ENCODE assay signal across 24 cellular contexts in the genomic region with DNA sequence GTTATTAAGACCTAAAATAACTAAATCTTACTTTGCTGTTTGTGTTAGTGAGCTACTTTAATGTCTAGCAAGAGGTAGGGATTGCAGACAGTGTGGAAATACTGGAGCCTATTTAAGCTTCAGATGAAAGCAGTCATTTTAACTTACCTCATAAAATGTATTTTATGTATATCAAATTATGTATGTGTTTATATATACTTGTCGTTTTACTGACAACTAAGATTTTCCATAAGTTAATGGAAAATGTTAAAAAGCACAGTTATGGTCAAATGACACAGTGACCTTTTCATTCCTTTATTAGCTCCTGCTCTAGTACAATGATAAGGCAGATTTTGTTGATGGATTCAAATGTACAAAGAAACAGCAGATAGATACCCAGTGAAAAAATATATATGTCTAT. TPM values are rescaled to one million over a fixed set of nuclear protein-coding genes. Genes with fewer than 3 reads are reported as not detected.
A peak's percentile ranks its signal among the peaks of the same experiment; 100 is the strongest.
DNase-seq lines count a peak whose midpoint lies in the region; ATAC-seq, FAIRE-seq and TF ChIP-seq lines count a peak whose summit lies in the region.
"Had no signal": no experiment of that assay in that cellular context is flagged by ENCODE, and none has a peak within 500 bp of the region (broad histone marks: within the 10 kb centered on the region; RNA-seq: fewer than 3 reads in every experiment).

No MANE protein-coding gene starts in this region.

- H4K20me1 ChIP-seq in smooth muscle cell (ENCODE audit: low read depth), result peaks cover 100% of the 10 kb centered on the region

- no peak overlapping the region for H3K27ac Mint-ChIP-seq in stimulated activated naive CD8-positive, alpha-beta T cell treated with anti-CD3 and anti-CD28 coated beads, Interleukin-15, amount 100 ng/mL, for 72 hours
- H3K27ac Mint-ChIP-seq: CD8-positive, alpha-beta memory T cell; H9 had no signal

- no peaks in the 10 kb centered on the region for H3F3A ChIP-seq in smooth muscle cell (ENCODE audit: low read depth)

- H3K36me3 ChIP-seq in smooth muscle cell (ENCODE audit: low read depth) (no peaks in the 10 kb centered on the region), BE2C (no peaks in the 10 kb centered on the region), upper lobe of right lung (no peaks in the 10 kb centered on the region)
- H3K36me3 ChIP-seq: MG63 had no signal

- no peak overlapping the region for H3K4me2 ChIP-seq in smooth muscle cell

- peaks cover 11% of the 10 kb centered on the region for H3K4me1 Mint-ChIP-seq in stimulated activated naive CD8-positive, alpha-beta T cell treated with anti-CD3 and anti-CD28 coated beads, Interleukin-15, amount 100 ng/mL, for 72 hours

- peaks cover 100% of the 10 kb centered on the region for H3K79me2 ChIP-seq in smooth muscle cell (ENCODE audit: low read depth)

- FAIRE-seq in islet of Langerhans (lab: Jason Lieb, UNC), result peak; percentile 92
- FAIRE-seq: RCC 7860 had no signal

- no peak overlapping the region for H3K4me3 Mint-ChIP-seq in stimulated activated naive CD8-positive, alpha-beta T cell treated with anti-CD3 and anti-CD28 coated beads, Interleukin-15, amount 100 ng/mL, for 72 hours
- H3K4me3 Mint-ChIP-seq: CD8-positive, alpha-beta memory T cell; H9 had no signal

- H3K4me3 ChIP-seq in smooth muscle cell (no peak overlapping the region), BE2C (ENCODE audit: low read depth, low read length) (no peak overlapping the region), upper lobe of right lung (no peak overlapping the region), coronary artery (no peak overlapping the region)
- H3K4me3 ChIP-seq: MG63 had no signal

- TF ChIP-seq CTCF in smooth muscle cell (IDR thresholded peaks at IDR 0.05; ENCODE audit: borderline replicate concordance, insufficient read depth, poor library complexity, severe bottlenecking) (no peak), BE2C (IDR thresholded peaks at IDR 0.05; ENCODE audit: low read depth, low read length) (no peak), upper lobe of right lung (IDR thresholded peaks at IDR 0.05) (no peak), coronary artery (IDR thresholded peaks at IDR 0.05) (no peak)

- H3K27me3 ChIP-seq in smooth muscle cell (ENCODE audit: low read depth) (no peaks in the 10 kb centered on the region), BE2C (no peaks in the 10 kb centered on the region), upper lobe of right lung (no peaks in the 10 kb centered on the region)
- H3K27me3 ChIP-seq: MG63 had no signal

- peak overlapping the region; percentile 6 for H3K27ac ChIP-seq in smooth muscle cell (ENCODE audit: low read depth)
- no peak overlapping the region for H3K27ac ChIP-seq in upper lobe of right lung
- H3K27ac ChIP-seq in coronary artery, result no peak overlapping the region
- H3K27ac ChIP-seq: C4-2B had no signal

- no peaks in the 10 kb centered on the region for H3K9me3 ChIP-seq in smooth muscle cell (replicated peaks; ENCODE audit: low read depth)
- no peaks in the 10 kb centered on the region for H3K9me3 ChIP-seq in BE2C
- no peaks in the 10 kb centered on the region for H3K9me3 ChIP-seq in upper lobe of right lung

- no peak for DNase-seq in stimulated activated naive CD8-positive, alpha-beta T cell treated with anti-CD3 and anti-CD28 coated beads, Interleukin-15, Interleukin-2, amounts not matched to agents 100 U/mL and 50 U/mL, for 24 hours
- DNase-seq in stimulated activated naive CD8-positive, alpha-beta T cell treated with anti-CD3 and anti-CD28 coated beads, Interleukin-15, amount 100 ng/mL, for 72 hours, result no peak
- peak; percentile 37 to 46 for DNase-seq in dermis microvascular lymphatic vessel endothelial cell (ENCODE audit: low read depth in 2 of 2)
- DNase-seq in smooth muscle cell (lab: John Stamatoyannopoulos, UW; ENCODE audit: unreplicated experiment), result no peak
- no peak for DNase-seq in BE2C
- DNase-seq in upper lobe of right lung, result no peak
- DNase-seq in coronary artery (ENCODE audit: low spot score), result no peak
- DNase-seq: 8988T; AML-193; Calu3; CD8-positive, alpha-beta memory T cell; DMS153; H9; MG63; NCI-H1417; NCI-H1694 treated with DMSO at 0.1 percent for 48 hours; NCI-H2081 treated with DMSO at 0.1 percent for 48 hours; NCI-H2171 treated with DMSO at 0.1 percent for 48 hours; NCI-H446; NCI-H526 treated with DMSO at 0.1 percent for 48 hours; OCI-M1 had no signal

- intact Hi-C loops in upper lobe of right lung (cut with DNase I), result no loop called here

- no peak overlapping the region for H2AFZ ChIP-seq in smooth muscle cell (ENCODE audit: low read depth)

- H3K9me3 Mint-ChIP-seq in stimulated activated naive CD8-positive, alpha-beta T cell treated with anti-CD3 and anti-CD28 coated beads, Interleukin-15, amount 100 ng/mL, for 72 hours, result no peaks in the 10 kb centered on the region
- H3K9me3 Mint-ChIP-seq: CD8-positive, alpha-beta memory T cell; H9 had no signal

- H3K27me3 Mint-ChIP-seq in stimulated activated naive CD8-positive, alpha-beta T cell treated with anti-CD3 and anti-CD28 coated beads, Interleukin-15, amount 100 ng/mL, for 72 hours, result no peaks in the 10 kb centered on the region
- H3K27me3 Mint-ChIP-seq: CD8-positive, alpha-beta memory T cell had no signal

- 29% methylated on average over 1 of the region's 1 CpG for WGBS in smooth muscle cell (ENCODE audit: low lambda C conversion rate)

- peak; percentile 14 for ATAC-seq in stimulated activated naive CD8-positive, alpha-beta T cell treated with anti-CD3 and anti-CD28 coated beads, Interleukin-15, Interleukin-2, amounts not matched to agents 100 U/mL and 50 U/mL, for 24 hours
- no peak for ATAC-seq in stimulated activated naive CD8-positive, alpha-beta T cell treated with anti-CD3 and anti-CD28 coated beads, Interleukin-15, amount 100 ng/mL, for 72 hours
- no peak for ATAC-seq in upper lobe of right lung

- H3K9ac ChIP-seq in smooth muscle cell (ENCODE audit: low read depth), result no peak overlapping the region

- peaks cover 13% of the 10 kb centered on the region for H3K4me1 ChIP-seq in smooth muscle cell (ENCODE audit: low read depth)
- H3K4me1 ChIP-seq in BE2C, result peaks cover 4% of the 10 kb centered on the region; the same call in 1 of the 2 replicates
- H3K4me1 ChIP-seq in upper lobe of right lung, result peaks cover 12% of the 10 kb centered on the region

RNA-seq across cellular contexts. Expression of a gene that starts 34.6 kb away (rescaled TPM):
- total RNA-seq in dermis microvascular lymphatic vessel endothelial cell (156 and 218 TPM in 2 replicates), smooth muscle cell (162 and 168 TPM in 2 replicates), upper lobe of right lung (234 TPM)
- polyA plus RNA-seq in smooth muscle cell, result 65.1 and 67.0 TPM in 2 replicates
- 42.1 TPM for polyA plus RNA-seq in BE2C (2012; ENCODE audit: insufficient read depth, insufficient read length, low read depth)

Comparison
In these comparisons a context has a peak if more than half of its experiments do, and no peak if none do; other contexts are left out.
1. DNase-seq: peak in dermis microvascular lymphatic vessel endothelial cell (2 of 2); none in stimulated activated naive CD8-positive, alpha-beta T cell treated with anti-CD3 and anti-CD28 coated beads, Interleukin-15, Interleukin-2, amounts not matched to agents 100 U/mL and 50 U/mL, for 24 hours (single experiment), stimulated activated naive CD8-positive, alpha-beta T cell treated with anti-CD3 and anti-CD28 coated beads, Interleukin-15, amount 100 ng/mL, for 72 hours (0 of 2), smooth muscle cell (single experiment), BE2C (single experiment), upper lobe of right lung (single experiment) and coronary artery (single experiment).